In the genomic region with DNA sequence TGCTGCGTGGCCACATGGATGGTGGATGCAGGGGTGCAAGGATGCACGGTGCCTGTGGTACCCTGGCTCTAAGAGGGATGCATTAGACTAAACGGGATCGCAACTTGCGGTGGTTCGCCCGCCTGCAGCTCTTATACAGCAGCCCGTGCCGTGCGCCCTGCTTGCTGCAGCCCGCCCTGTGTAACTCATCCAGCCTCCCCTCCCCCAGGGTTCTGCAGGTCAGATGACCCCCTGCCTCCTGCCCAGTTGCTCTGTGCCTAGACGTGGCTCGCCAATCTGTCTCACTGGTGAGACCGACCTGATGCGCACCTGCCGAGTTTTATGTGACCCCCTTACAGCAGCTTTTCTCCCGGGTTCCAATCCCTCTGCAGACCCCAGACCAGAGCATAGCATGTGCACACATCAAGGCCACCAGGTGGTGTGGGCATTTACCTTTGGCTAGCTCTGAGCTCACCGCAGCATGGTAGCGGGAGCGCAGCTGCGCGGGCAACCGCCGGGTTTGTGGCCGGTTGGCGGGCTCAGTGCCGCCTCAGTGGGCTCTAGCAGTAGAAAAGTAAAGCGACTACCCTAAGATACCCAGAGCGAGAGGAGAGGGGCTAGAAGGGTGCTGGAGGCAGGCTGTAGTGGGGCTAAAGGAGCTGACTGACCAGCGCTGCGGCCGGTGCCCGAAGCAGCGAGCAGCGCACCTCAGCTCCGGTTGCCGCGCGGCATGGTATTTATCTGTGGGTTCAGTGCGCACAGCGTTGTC, we compare ENCODE assay signal across 1 cellular context.
TF ChIP-seq lines count a peak whose summit lies in the region.

No MANE protein-coding gene starts in this region.

TF ChIP-seq in IMR-90, 13 proteins besides CTCF, POLR2A, EP300 and RAD21:
- TF ChIP-seq MXI1 (IDR thresholded peaks at IDR 0.05; ENCODE audit: borderline replicate concordance, low read depth, low read length) = no peak
- no peak for TF ChIP-seq RFX5 (IDR thresholded peaks at IDR 0.05; ENCODE audit: low read depth, low read length)
- no peak for TF ChIP-seq CHD1 (IDR thresholded peaks at IDR 0.05; ENCODE audit: low read depth, low read length)
- TF ChIP-seq MAZ (IDR thresholded peaks at IDR 0.05; ENCODE audit: borderline replicate concordance, low read depth, low read length) = no peak
- TF ChIP-seq, protein P1, sequence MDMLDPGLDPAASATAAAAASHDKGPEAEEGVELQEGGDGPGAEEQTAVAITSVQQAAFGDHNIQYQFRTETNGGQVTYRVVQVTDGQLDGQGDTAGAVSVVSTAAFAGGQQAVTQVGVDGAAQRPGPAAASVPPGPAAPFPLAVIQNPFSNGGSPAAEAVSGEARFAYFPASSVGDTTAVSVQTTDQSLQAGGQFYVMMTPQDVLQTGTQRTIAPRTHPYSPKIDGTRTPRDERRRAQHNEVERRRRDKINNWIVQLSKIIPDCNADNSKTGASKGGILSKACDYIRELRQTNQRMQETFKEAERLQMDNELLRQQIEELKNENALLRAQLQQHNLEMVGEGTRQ (IDR thresholded peaks at IDR 0.05; ENCODE audit: low read depth, low read length) = no peak
- TF ChIP-seq, protein P2, sequence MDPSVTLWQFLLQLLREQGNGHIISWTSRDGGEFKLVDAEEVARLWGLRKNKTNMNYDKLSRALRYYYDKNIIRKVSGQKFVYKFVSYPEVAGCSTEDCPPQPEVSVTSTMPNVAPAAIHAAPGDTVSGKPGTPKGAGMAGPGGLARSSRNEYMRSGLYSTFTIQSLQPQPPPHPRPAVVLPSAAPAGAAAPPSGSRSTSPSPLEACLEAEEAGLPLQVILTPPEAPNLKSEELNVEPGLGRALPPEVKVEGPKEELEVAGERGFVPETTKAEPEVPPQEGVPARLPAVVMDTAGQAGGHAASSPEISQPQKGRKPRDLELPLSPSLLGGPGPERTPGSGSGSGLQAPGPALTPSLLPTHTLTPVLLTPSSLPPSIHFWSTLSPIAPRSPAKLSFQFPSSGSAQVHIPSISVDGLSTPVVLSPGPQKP (IDR thresholded peaks at IDR 0.05; ENCODE audit: borderline replicate concordance, low read depth, low read length) = no peak
- TF ChIP-seq BHLHE40 (IDR thresholded peaks at IDR 0.05; ENCODE audit: low read depth, low read length) = no peak
- TF ChIP-seq CEBPB (IDR thresholded peaks at IDR 0.05; ENCODE audit: low read depth, low read length) = no peak
- TF ChIP-seq MAFK (IDR thresholded peaks at IDR 0.05; ENCODE audit: low read depth, low read length) = no peak
- TF ChIP-seq NFE2L2 (IDR thresholded peaks at IDR 0.05; ENCODE audit: low read depth, low read length) = no peak
- no peak for TF ChIP-seq RCOR1 (IDR thresholded peaks at IDR 0.05; ENCODE audit: insufficient replicate concordance, low read length)
- TF ChIP-seq SMC3 (IDR thresholded peaks at IDR 0.05; ENCODE audit: low read depth, low read length) = no peak
- no peak for TF ChIP-seq FOS (IDR thresholded peaks at IDR 0.05; ENCODE audit: low read depth, low read length)
